Comparison of ENCODE assay signal across 14 cellular contexts in the genomic region with DNA sequence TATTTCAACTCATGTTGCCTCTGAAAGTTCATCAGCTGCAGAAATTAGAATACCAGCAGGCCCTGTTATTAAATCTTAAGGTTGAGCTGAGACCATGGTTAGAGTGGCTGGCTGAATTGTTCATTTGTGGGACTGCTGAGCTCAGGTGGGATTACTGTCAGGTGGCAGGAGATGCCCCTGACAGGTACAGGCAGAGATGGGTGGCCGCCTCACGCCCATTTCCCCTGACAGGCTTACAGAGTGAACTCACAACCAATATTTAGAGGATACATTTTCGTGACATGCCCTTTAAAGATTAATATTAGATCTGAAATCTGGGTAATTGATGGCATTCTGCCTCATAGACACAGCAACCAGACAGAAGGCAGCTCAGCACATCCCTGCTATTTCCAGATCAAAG.
DNase-seq lines count a peak whose midpoint lies in the region; ATAC-seq lines count a peak whose summit lies in the region.
"Had no signal": no experiment of that assay in that cellular context is flagged by ENCODE, and none has a peak within 500 bp of the region (broad histone marks: within the 10 kb centered on the region; RNA-seq: fewer than 3 reads in every experiment).

No MANE protein-coding gene starts in this region.

- no peak for ATAC-seq in T-helper 17 cell
- ATAC-seq in HG02973 (IDR thresholded peaks at IDR 0.05; ENCODE audit: unreplicated experiment) = no peak
- no peak for ATAC-seq in GM19467 (IDR thresholded peaks at IDR 0.05; ENCODE audit: unreplicated experiment)
- no peak for ATAC-seq in HG03378 (IDR thresholded peaks at IDR 0.05; ENCODE audit: unreplicated experiment)
- ATAC-seq: GM23338 had no signal

- no peak overlapping the region for H3K4me3 Mint-ChIP-seq in T-helper 17 cell
- H3K4me3 Mint-ChIP-seq: CD4-positive, alpha-beta memory T cell; GM23338; HFFc6 had no signal

- DNase-seq in T-helper 17 cell (no peak), ecto neural progenitor cell (ENCODE audit: low spot score) (peak; percentile 1), mesenteric fat pad (ENCODE audit: low spot score) (peak; percentile 73)
- DNase-seq: C1 segment of cervical spinal cord; Calu3; CD4-positive, alpha-beta memory T cell; COR-L47; DND-41; HFFc6 had no signal

- peaks cover 12% of the 10 kb centered on the region for H3K4me1 Mint-ChIP-seq in T-helper 17 cell
- H3K4me1 Mint-ChIP-seq: GM23338 had no signal

- H3K9me3 ChIP-seq in T-helper 17 cell (ENCODE audit: control insufficient read depth, low read length, poor library complexity, severe bottlenecking) = no peaks in the 10 kb centered on the region
- H3K9me3 ChIP-seq: HAP-1 had no signal

- H3K27me3 Mint-ChIP-seq in T-helper 17 cell = no peaks in the 10 kb centered on the region
- H3K27me3 Mint-ChIP-seq: CD4-positive, alpha-beta memory T cell had no signal

- H3K27ac Mint-ChIP-seq in T-helper 17 cell = peak overlapping the region; percentile 32
- H3K27ac Mint-ChIP-seq: GM23338, HFFc6 had no signal

- H3K36me3 Mint-ChIP-seq in T-helper 17 cell (ENCODE audit: low read depth) = no peaks in the 10 kb centered on the region

Comparison
In these comparisons a context has a peak if more than half of its experiments do, and no peak if none do; other contexts are left out.
1. DNase-seq: peak in ecto neural progenitor cell (single experiment) and mesenteric fat pad (single experiment); none in T-helper 17 cell (0 of 3).